In the genomic region with DNA sequence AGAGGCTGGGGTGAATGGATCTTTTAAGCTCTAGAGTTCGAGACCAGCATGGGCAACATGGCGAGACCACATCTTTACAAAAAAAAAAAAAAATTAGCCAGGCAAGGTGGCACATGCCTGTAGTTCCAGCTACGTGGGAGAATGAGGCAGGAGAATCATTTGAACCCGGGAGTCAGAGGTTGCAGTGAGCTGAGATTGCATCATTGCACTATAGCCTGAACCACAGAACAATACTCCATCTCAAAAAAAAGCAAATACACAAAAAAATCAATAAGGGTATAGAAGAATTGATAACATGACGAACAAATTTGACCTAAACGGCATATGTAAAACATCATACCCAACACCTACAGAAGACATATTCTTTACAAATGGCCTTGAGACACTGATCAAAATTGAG, we compare ENCODE assay signal across 11 cellular contexts.
"Had no signal": no experiment of that assay in that cellular context is flagged by ENCODE, and none has a peak within 500 bp of the region (broad histone marks: within the 10 kb centered on the region; RNA-seq: fewer than 3 reads in every experiment).

No MANE protein-coding gene starts in this region.

- H3K4me3 Mint-ChIP-seq: GM23338, H9, HFFc6 had no signal

- DNase-seq: GM23248, GOT3, H7, H9, HCEC 1CT, HFFc6 had no signal

- H3K27ac ChIP-seq: GM23248 had no signal

- ATAC-seq: GM23338, HCT116 had no signal

- FAIRE-seq: H1, H54 had no signal

- H3K27ac Mint-ChIP-seq: GM23338, H9, HFFc6 had no signal

- H3K4me3 ChIP-seq: GM23248, GM23338, HAP-1 had no signal

- H3K9ac ChIP-seq: GM23248 had no signal

- H3K9me3 Mint-ChIP-seq: GM23338, H9, HFFc6 had no signal

- H3K36me3 ChIP-seq: HAP-1 had no signal

- H3K4me2 ChIP-seq: GM23338 had no signal

- H3K9me3 ChIP-seq: HAP-1 had no signal

- H2AFZ ChIP-seq: GM23248, GM23338 had no signal
